In genomic region chr1:148315081-148315811, GRCh38 we compare ENCODE assay signal across 11 cellular contexts.
DNase-seq lines count a peak whose midpoint lies in the region; ATAC-seq and TF ChIP-seq lines count a peak whose summit lies in the region.
"Had no signal": no experiment of that assay in that cellular context is flagged by ENCODE, and none has a peak within 500 bp of the region (broad histone marks: within the 10 kb centered on the region; RNA-seq: fewer than 3 reads in every experiment).

No MANE protein-coding gene starts in this region.

- CTCF ChIA-PET in SK-N-SH (lab: Yijun Ruan, JAX), result no interaction called here

- no peak overlapping the region for H3K27ac ChIP-seq in heart right ventricle
- no peak overlapping the region for H3K27ac ChIP-seq in SK-N-SH (ENCODE audit: low read depth in 2 of 2, low read length in 1 of 2)
- H3K27ac ChIP-seq: BLaER1 had no signal

- TF ChIP-seq CTCF in heart right ventricle (IDR thresholded peaks at IDR 0.05) (no peak), GM10266 (IDR thresholded peaks at IDR 0.05; ENCODE audit: control insufficient read depth, insufficient read depth, low read depth, missing control alignments) (no peak), SK-N-SH (IDR thresholded peaks at IDR 0.05) (no peak)

- no peaks in the 10 kb centered on the region for H4K20me1 ChIP-seq in SK-N-SH (ENCODE audit: insufficient read depth)
- H4K20me1 ChIP-seq: BLaER1 had no signal

- intact Hi-C loops in heart right ventricle (cut with DNase I), result loop anchor here in 1 of 10 donors (10.0 kb wide), 1 partner anchor 50 kb away; no protein-coding TSS in a partner anchor

- no peak overlapping the region; the same call in 1 of the 2 replicates for H3K4me2 ChIP-seq in SK-N-SH
- H3K4me2 ChIP-seq: BLaER1 had no signal

- DNase-seq in A172 (ENCODE audit: low spot score) (peak; percentile 74), RPMI7951 (ENCODE audit: low read depth) (peak; percentile 70), heart right ventricle (no peak), GM10266 (ENCODE audit: extremely low spot score) (no peak), SK-N-SH (no peak)
- DNase-seq in activated CD8-positive, alpha-beta memory T cell treated with anti-CD3 and anti-CD28 coated beads, Interleukin-2, amount 50 U/mL, for 4 hours, result no peak
- DNase-seq: activated CD4-positive, alpha-beta T cell treated with anti-CD3 and anti-CD28 coated beads for 4 hours; H9 had no signal

- peaks cover 5 to 86% (median 76%) of the 10 kb centered on the region in 7 donors for H3K27me3 ChIP-seq in heart right ventricle
- H3K27me3 ChIP-seq in SK-N-SH (ENCODE audit: insufficient read depth), result peaks cover 25% of the 10 kb centered on the region; the same call in 1 of the 2 replicates
- H3K27me3 ChIP-seq: BLaER1 had no signal

- no peaks in the 10 kb centered on the region for H3K79me2 ChIP-seq in SK-N-SH (ENCODE audit: insufficient read depth)

- TF ChIP-seq EP300 in SK-N-SH (IDR thresholded peaks at IDR 0.05; ENCODE audit: borderline replicate concordance in 1 of 2, low read depth in 1 of 2, low read length in 1 of 2), result no peak

- peaks cover 0 to 29% (median 10%) of the 10 kb centered on the region in 11 donors for H3K9me3 ChIP-seq in heart right ventricle
- no peaks in the 10 kb centered on the region for H3K9me3 ChIP-seq in SK-N-SH

- H3F3A ChIP-seq in SK-N-SH (replicated peaks; ENCODE audit: insufficient read depth), result no peaks in the 10 kb centered on the region

- H3K9ac ChIP-seq in SK-N-SH, result no peak overlapping the region
- H3K9ac ChIP-seq: BLaER1 had no signal

- no peaks in the 10 kb centered on the region for H3K36me3 ChIP-seq in heart right ventricle
- H3K36me3 ChIP-seq in SK-N-SH (replicated peaks in 1 of 2; ENCODE audit: control insufficient read depth in 1 of 2, insufficient read depth in 2 of 2, low read length in 1 of 2), result no peaks in the 10 kb centered on the region
- H3K36me3 ChIP-seq: BLaER1 had no signal

- 62 to 70% methylated on average over 6 of the region's 6 CpGs for WGBS in heart right ventricle, 2 donors
- WGBS in SK-N-SH (ENCODE audit: low lambda C conversion rate), result 9% methylated on average over 6 of the region's 6 CpGs

- no peak overlapping the region; the same call in 1 of the 2 replicates for H2AFZ ChIP-seq in SK-N-SH (ENCODE audit: low read depth)

- TF ChIP-seq RAD21 in SK-N-SH (IDR thresholded peaks at IDR 0.05; ENCODE audit: low read length), result no peak

- POLR2A ChIA-PET in SK-N-SH (lab: Yijun Ruan, JAX), result no interaction called here

- no peaks in the 10 kb centered on the region for H3K9me2 ChIP-seq in SK-N-SH

- H3K4me3 ChIP-seq in heart right ventricle (no peak overlapping the region), SK-N-SH (ENCODE audit: low read depth in 2 of 2, low read length in 1 of 2) (0 out of 4 replicates have a peak overlapping the region, but pooled peaks of 1 of the 2 experiments have one; percentile 9)
- H3K4me3 ChIP-seq: BLaER1 had no signal

- H3K4me1 ChIP-seq in heart right ventricle (peaks cover 0 to 26% (median 12%) of the 10 kb centered on the region in 9 donors), SK-N-SH (ENCODE audit: control insufficient read depth in 1 of 2, insufficient read depth in 2 of 2, low read depth in 1 of 2, low read length in 1 of 2) (no peaks in the 10 kb centered on the region)

- ATAC-seq in GM18909 (IDR thresholded peaks at IDR 0.05; ENCODE audit: poor library complexity, unreplicated experiment), result peak; percentile 83
- peak; percentile 69 for ATAC-seq in HG02943 (IDR thresholded peaks at IDR 0.05; ENCODE audit: low read depth, unreplicated experiment)
- no peak for ATAC-seq in heart right ventricle

TF ChIP-seq in SK-N-SH, 30 proteins besides CTCF, POLR2A, EP300 and RAD21:
- TF ChIP-seq MAX (IDR thresholded peaks at IDR 0.05; ENCODE audit: low read depth), result no peak
- TF ChIP-seq FOXM1 (IDR thresholded peaks at IDR 0.05; ENCODE audit: low read depth), result no peak
- TF ChIP-seq FOSL2 (IDR thresholded peaks at IDR 0.05; ENCODE audit: borderline replicate concordance, low read depth), result no peak
- TF ChIP-seq SIN3A (IDR thresholded peaks at IDR 0.05; ENCODE audit: borderline replicate concordance, low read depth, low read length), result no peak
- no peak for TF ChIP-seq NRF1 (IDR thresholded peaks at IDR 0.05; ENCODE audit: low read depth, low read length)
- TF ChIP-seq MEF2A (IDR thresholded peaks at IDR 0.05; ENCODE audit: borderline replicate concordance, low read depth), result no peak
- no peak for TF ChIP-seq RCOR1 (IDR thresholded peaks at IDR 0.05; ENCODE audit: low read length)
- TF ChIP-seq GABPA (IDR thresholded peaks at IDR 0.05; ENCODE audit: low read depth), result no peak
- TF ChIP-seq PBX3 (IDR thresholded peaks at IDR 0.05), result no peak
- no peak for TF ChIP-seq IRF3 (IDR thresholded peaks at IDR 0.05; ENCODE audit: low read depth, low read length)

Comparison
In these comparisons a context has a peak if more than half of its experiments do, and no peak if none do; other contexts are left out.
1. DNase-seq: peak in A172 (single experiment) and RPMI7951 (single experiment); none in heart right ventricle (0 of 2), activated CD8-positive, alpha-beta memory T cell treated with anti-CD3 and anti-CD28 coated beads, Interleukin-2, amount 50 U/mL, for 4 hours (single experiment), GM10266 (single experiment) and SK-N-SH (single experiment).
2. ATAC-seq: peak in GM18909 (single experiment) and HG02943 (single experiment); none in heart right ventricle (0 of 8).